17 cellular contexts compared by ENCODE assay signal in the genomic region with DNA sequence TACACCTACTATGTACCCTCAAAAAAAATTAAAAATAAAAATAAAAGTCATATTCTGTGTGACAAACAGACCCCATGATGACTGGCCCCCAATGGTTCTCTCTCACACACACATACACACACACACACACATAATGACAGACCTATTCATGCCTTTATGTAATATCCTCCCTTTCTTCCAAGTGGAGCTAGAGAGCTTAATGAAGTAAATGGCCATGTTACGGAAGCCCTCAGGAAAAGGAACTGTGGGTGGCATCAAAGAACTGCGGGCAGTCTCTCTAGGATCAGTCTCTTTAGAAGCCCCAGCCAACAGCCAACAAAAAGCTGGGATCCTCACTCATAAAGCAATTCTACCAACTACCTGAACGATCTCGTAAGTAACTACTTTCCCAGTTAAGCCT.
DNase-seq lines count a peak whose midpoint lies in the region; ATAC-seq and TF ChIP-seq lines count a peak whose summit lies in the region.
"Had no signal": no experiment of that assay in that cellular context is flagged by ENCODE, and none has a peak within 500 bp of the region (broad histone marks: within the 10 kb centered on the region; RNA-seq: fewer than 3 reads in every experiment).

No MANE protein-coding gene starts in this region.

- H3K9me2 ChIP-seq in GM23338 (ENCODE audit: insufficient read depth) = no peaks in the 10 kb centered on the region

- H4K20me1 ChIP-seq in GM23338 (replicated peaks; ENCODE audit: insufficient read depth) = peaks cover 6% of the 10 kb centered on the region
- H4K20me1 ChIP-seq in neural progenitor cell (ENCODE audit: low read depth) = peaks cover 33% of the 10 kb centered on the region

- no peak overlapping the region for H3K4me3 ChIP-seq in GM23338
- no peak overlapping the region for H3K4me3 ChIP-seq in neural progenitor cell
- H3K4me3 ChIP-seq: Peyer's patch, smooth muscle cell had no signal

- H3K79me2 ChIP-seq in GM23338 (replicated peaks; ENCODE audit: insufficient read depth) (peaks cover 69% of the 10 kb centered on the region), neural progenitor cell (ENCODE audit: low read depth) (peaks cover 80% of the 10 kb centered on the region)

- H3K4me1 Mint-ChIP-seq in GM23338 (peaks cover 46% of the 10 kb centered on the region), neural progenitor cell (peaks cover 13% of the 10 kb centered on the region)
- H3K4me1 Mint-ChIP-seq: activated CD4-positive, alpha-beta T cell treated with anti-CD3 and anti-CD28 coated beads, Interleukin-2, amount 10 ng/mL, durations not matched to agents 7 days and 5 days had no signal

- H3K4me3 Mint-ChIP-seq in GM23338 (no peak overlapping the region), neural progenitor cell (no peak overlapping the region)
- H3K4me3 Mint-ChIP-seq: activated CD4-positive, alpha-beta T cell treated with anti-CD3 and anti-CD28 coated beads, Interleukin-2, amount 10 ng/mL, durations not matched to agents 7 days and 5 days; neural crest cell had no signal

- no peaks in the 10 kb centered on the region for H3K36me3 Mint-ChIP-seq in GM23338 (ENCODE audit: low read depth)
- H3K36me3 Mint-ChIP-seq in neural progenitor cell = no peaks in the 10 kb centered on the region

- H3K9ac ChIP-seq in neural progenitor cell = no peak overlapping the region

- peaks cover 24% of the 10 kb centered on the region for H3K4me1 ChIP-seq in GM23338 (ENCODE audit: insufficient read depth)
- peaks cover 6% of the 10 kb centered on the region for H3K4me1 ChIP-seq in foreskin keratinocyte
- peaks cover 15% of the 10 kb centered on the region for H3K4me1 ChIP-seq in neural progenitor cell

- H3K9me3 Mint-ChIP-seq in GM23338 (no peaks in the 10 kb centered on the region), neural progenitor cell (peaks cover 1% of the 10 kb centered on the region)
- H3K9me3 Mint-ChIP-seq: activated CD4-positive, alpha-beta T cell treated with anti-CD3 and anti-CD28 coated beads, Interleukin-2, amount 10 ng/mL, durations not matched to agents 7 days and 5 days; neural crest cell had no signal

- H3K27me3 Mint-ChIP-seq in GM23338 (ENCODE audit: insufficient read depth, low read depth, poor library complexity) = peaks cover 5% of the 10 kb centered on the region
- H3K27me3 Mint-ChIP-seq in neural progenitor cell (ENCODE audit: insufficient read depth, low read depth) = peaks cover 3% of the 10 kb centered on the region
- H3K27me3 Mint-ChIP-seq: activated CD4-positive, alpha-beta T cell treated with anti-CD3 and anti-CD28 coated beads, Interleukin-2, amount 10 ng/mL, durations not matched to agents 7 days and 5 days had no signal

- H3K27me3 ChIP-seq in GM23338 (ENCODE audit: insufficient read depth) = no peaks in the 10 kb centered on the region
- H3K27me3 ChIP-seq in foreskin keratinocyte = no peaks in the 10 kb centered on the region
- H3K27me3 ChIP-seq in neural progenitor cell = no peaks in the 10 kb centered on the region
- H3K27me3 ChIP-seq: Peyer's patch had no signal

- TF ChIP-seq CTCF in GM23338 (conservative IDR thresholded peaks at IDR 0.05; ENCODE audit: low read depth in 2 of 2) (no peak), foreskin keratinocyte (conservative IDR thresholded peaks at IDR 0.05) (peak; percentile 6), neural progenitor cell (IDR thresholded peaks at IDR 0.05) (no peak)

- DNase-seq in GM23338 (ENCODE audit: low spot score) (peak; percentile 24), NCI-H69 (lab: John Stamatoyannopoulos, UW) (peak; percentile 82), foreskin keratinocyte (no peak), neural progenitor cell (ENCODE audit: low spot score) (peak; percentile 36), OCI-M1 (lab: John Stamatoyannopoulos, UW) (no peak), DMS 273 (lab: John Stamatoyannopoulos, UW; ENCODE audit: unreplicated experiment) (no peak), NCI-H2029 (lab: John Stamatoyannopoulos, UW) (no peak), A172 (ENCODE audit: low spot score) (no peak)
- DNase-seq: activated CD4-positive, alpha-beta T cell treated with anti-CD3 and anti-CD28 coated beads, Interleukin-2, amount 10 ng/mL, durations not matched to agents 7 days and 5 days; activated T-cell treated with anti-CD3 and anti-CD28 coated beads, Interleukin-2, amount 50 U/mL, for 48 hours; effector CD4-positive, alpha-beta T cell; H7; islet precursor cell; Peyer's patch; T-helper 1 cell had no signal

- H3K4me2 ChIP-seq in GM23338 (no peak overlapping the region), neural progenitor cell (no peak overlapping the region)
- H3K4me2 ChIP-seq: smooth muscle cell had no signal

- peak; percentile 44 for ATAC-seq in GM23338
- no peak for ATAC-seq in foreskin keratinocyte

- H3K9me3 ChIP-seq in neural progenitor cell (ENCODE audit: low read depth) = no peaks in the 10 kb centered on the region
- H3K9me3 ChIP-seq: Peyer's patch had no signal

- H3K36me3 ChIP-seq in GM23338 (ENCODE audit: insufficient read depth) = no peaks in the 10 kb centered on the region
- H3K36me3 ChIP-seq in neural progenitor cell = no peaks in the 10 kb centered on the region
- H3K36me3 ChIP-seq: Peyer's patch had no signal

- H3F3A ChIP-seq in GM23338 (replicated peaks; ENCODE audit: low read depth) (no peaks in the 10 kb centered on the region), neural progenitor cell (ENCODE audit: low read depth) (peaks cover 10% of the 10 kb centered on the region)

- H3K27ac ChIP-seq in GM23338 (ENCODE audit: low read depth) (no peak overlapping the region), foreskin keratinocyte (no peak overlapping the region), neural progenitor cell (no peak overlapping the region)
- H3K27ac ChIP-seq: Peyer's patch had no signal

- no peak overlapping the region for H3K27ac Mint-ChIP-seq in GM23338
- H3K27ac Mint-ChIP-seq in neural progenitor cell = no peak overlapping the region
- H3K27ac Mint-ChIP-seq: activated CD4-positive, alpha-beta T cell treated with anti-CD3 and anti-CD28 coated beads, Interleukin-2, amount 10 ng/mL, durations not matched to agents 7 days and 5 days had no signal

- H2AFZ ChIP-seq in GM23338 (no peak overlapping the region), neural progenitor cell (replicated peaks) (no peak overlapping the region)

TF ChIP-seq in GM23338, 12 proteins besides CTCF, POLR2A, EP300 and RAD21:
- TF ChIP-seq CREB1 (CRISPR knock-in tag; IDR thresholded peaks at IDR 0.05; ENCODE audit: low read depth) (no peak), POLR2AphosphoS5 (IDR thresholded peaks at IDR 0.05; ENCODE audit: low read depth) (no peak), JUNB (IDR thresholded peaks at IDR 0.05; ENCODE audit: unreplicated experiment) (no peak)
- TF ChIP-seq, protein P1, sequence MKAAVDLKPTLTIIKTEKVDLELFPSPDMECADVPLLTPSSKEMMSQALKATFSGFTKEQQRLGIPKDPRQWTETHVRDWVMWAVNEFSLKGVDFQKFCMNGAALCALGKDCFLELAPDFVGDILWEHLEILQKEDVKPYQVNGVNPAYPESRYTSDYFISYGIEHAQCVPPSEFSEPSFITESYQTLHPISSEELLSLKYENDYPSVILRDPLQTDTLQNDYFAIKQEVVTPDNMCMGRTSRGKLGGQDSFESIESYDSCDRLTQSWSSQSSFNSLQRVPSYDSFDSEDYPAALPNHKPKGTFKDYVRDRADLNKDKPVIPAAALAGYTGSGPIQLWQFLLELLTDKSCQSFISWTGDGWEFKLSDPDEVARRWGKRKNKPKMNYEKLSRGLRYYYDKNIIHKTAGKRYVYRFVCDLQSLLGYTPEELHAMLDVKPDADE (IDR thresholded peaks at IDR 0.05) = no peak

Comparison
In these comparisons a context has a peak if more than half of its experiments do, and no peak if none do; other contexts are left out.
1. DNase-seq: peak in GM23338 (single experiment), NCI-H69 (single experiment) and neural progenitor cell (single experiment); none in foreskin keratinocyte (0 of 2), OCI-M1 (single experiment), DMS 273 (single experiment), NCI-H2029 (single experiment) and A172 (single experiment).